ENCODE assay signal across 12 cellular contexts in the genomic region with DNA sequence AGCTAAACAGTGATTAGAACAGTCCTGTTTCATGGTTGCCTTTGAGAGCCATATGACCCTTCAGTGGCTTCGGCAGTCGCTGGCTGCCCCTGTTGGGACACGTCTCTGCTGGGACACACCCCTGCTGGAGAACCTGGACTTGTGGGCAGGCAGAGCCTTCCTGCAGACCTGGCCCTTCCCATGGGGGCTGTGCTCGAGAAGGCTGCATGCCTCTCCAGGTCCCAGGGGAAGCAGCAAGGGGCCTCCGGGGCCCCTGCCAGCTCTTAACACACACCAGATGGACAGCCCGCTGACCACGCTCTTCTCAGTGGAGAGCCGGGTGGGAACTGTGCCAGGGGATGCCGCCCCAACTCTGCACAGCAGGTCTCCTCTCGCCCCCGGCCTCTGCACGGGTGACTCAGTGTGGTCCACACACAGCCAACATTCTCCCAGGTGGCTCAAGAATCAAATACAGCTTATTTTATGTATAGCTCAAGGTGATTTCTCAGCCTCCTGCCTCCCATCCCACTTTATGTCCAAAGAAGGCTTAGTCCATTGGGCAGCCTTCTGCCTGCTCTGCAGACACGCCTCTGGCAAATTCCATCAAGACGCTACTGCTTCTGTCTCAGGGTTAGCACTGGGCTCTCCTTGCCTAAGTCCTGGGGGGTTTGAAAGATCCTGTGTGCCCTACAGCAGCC.
DNase-seq lines count a peak whose midpoint lies in the region; ATAC-seq and TF ChIP-seq lines count a peak whose summit lies in the region.
"Had no signal": no experiment of that assay in that cellular context is flagged by ENCODE, and none has a peak within 500 bp of the region (broad histone marks: within the 10 kb centered on the region; RNA-seq: fewer than 3 reads in every experiment).

No MANE protein-coding gene starts in this region.

- no peak overlapping the region for H3K27ac ChIP-seq in HEK293 (ENCODE audit: extremely low read depth, low read depth, low read length)
- peak overlapping the region; percentile 65 for H3K27ac ChIP-seq in hepatocyte
- H3K27ac ChIP-seq in suprapubic skin: no peak overlapping the region
- H3K27ac ChIP-seq: testis had no signal

- ATAC-seq in HG03095 (IDR thresholded peaks at IDR 0.05; ENCODE audit: unreplicated experiment): no peak

- no peaks in the 10 kb centered on the region for H3K9me2 ChIP-seq in hepatocyte (replicated peaks; ENCODE audit: insufficient read depth)

- WGBS in hepatocyte (ENCODE audit: low lambda C conversion rate, missing lambda C conversion rate): 49% methylated on average over 14 of the region's 14 CpGs
- WGBS in suprapubic skin: 25% methylated on average over 10 of the region's 14 CpGs

- CTCF ChIA-PET in AG04449 (lab: Yijun Ruan, JAX): no interaction called here
- CTCF ChIA-PET in HEK293 (lab: Yijun Ruan, JAX): interaction anchor here (0.5 kb wide), 1 partner anchor 216 kb away, joined by 3 read pairs; no protein-coding TSS in a partner anchor

- no peak for TF ChIP-seq CTCF in AG04449 (IDR thresholded peaks at IDR 0.05; ENCODE audit: insufficient read depth, low read length, missing control alignments)
- no peak for TF ChIP-seq CTCF in HEK293 (tag by site-specific recombination; IDR thresholded peaks at IDR 0.05)
- no peak for TF ChIP-seq CTCF in hepatocyte (IDR thresholded peaks at IDR 0.05; ENCODE audit: poor library complexity)
- TF ChIP-seq CTCF in suprapubic skin (IDR thresholded peaks at IDR 0.05): no peak

- H2AFZ ChIP-seq in hepatocyte: no peak overlapping the region

- TF ChIP-seq EP300 in suprapubic skin (IDR thresholded peaks at IDR 0.05): no peak

- POLR2A ChIA-PET in AG04449 (lab: Yijun Ruan, JAX) (no interaction called here), HEK293 (lab: Yijun Ruan, JAX) (no interaction called here)

- H3K79me2 ChIP-seq in hepatocyte: no peaks in the 10 kb centered on the region

- no peaks in the 10 kb centered on the region for H4K20me1 ChIP-seq in hepatocyte (ENCODE audit: insufficient read depth, poor library complexity, severe bottlenecking)

- H3K36me3 ChIP-seq in HEK293 (ENCODE audit: control insufficient read depth in 2 of 2, insufficient read depth in 1 of 2, low read length in 2 of 2) (no peaks in the 10 kb centered on the region), hepatocyte (replicated peaks; ENCODE audit: insufficient read depth, low read depth) (no peaks in the 10 kb centered on the region), suprapubic skin (no peaks in the 10 kb centered on the region)

- peak; percentile 29 for DNase-seq in AG04449 (ENCODE audit: low read depth, low spot score)
- peak; percentile 83 for DNase-seq in brain pericyte (ENCODE audit: low read depth, low spot score)
- peak; percentile 62 for DNase-seq in hepatocyte (ENCODE audit: low spot score)
- DNase-seq in NCI-H226: no peak
- DNase-seq in suprapubic skin (ENCODE audit: low spot score in 2 of 2): no peak
- no peak for DNase-seq in activated effector memory CD4-positive, alpha-beta T cell treated with Interleukin-2 at 50 U/mL for 16 hours
- DNase-seq: activated B cell treated with CpG ODN at 0.5 μM for 24 hours; NCI-H2107; stimulated activated CD4-positive, alpha-beta T cell treated with anti-CD3 and anti-CD28 coated beads, Interleukin-4, amount 100 ng/mL, for 1 hour; testis had no signal

- peak overlapping the region; percentile 60 for H3K4me2 ChIP-seq in hepatocyte

- no peak for TF ChIP-seq POLR2A in suprapubic skin (IDR thresholded peaks at IDR 0.05)

- H3K4me3 ChIP-seq in AG04449 (ENCODE audit: low read depth, low read length) (no peak overlapping the region), HEK293 (ENCODE audit: low read depth, low read length) (no peak overlapping the region), hepatocyte (no peak overlapping the region), suprapubic skin (no peak overlapping the region)
- H3K4me3 ChIP-seq: testis had no signal

- H3K4me1 ChIP-seq in HEK293 (ENCODE audit: control insufficient read depth, insufficient read depth, low read length) (no peaks in the 10 kb centered on the region), hepatocyte (ENCODE audit: insufficient read depth) (peaks cover 46% of the 10 kb centered on the region), suprapubic skin (peaks cover 7% of the 10 kb centered on the region)
- H3K4me1 ChIP-seq: testis had no signal

- H3K9me3 ChIP-seq in HEK293 (ENCODE audit: control insufficient read depth, insufficient read depth, low read depth, low read length): no peaks in the 10 kb centered on the region
- H3K9me3 ChIP-seq in hepatocyte (ENCODE audit: low read depth): no peaks in the 10 kb centered on the region
- no peaks in the 10 kb centered on the region for H3K9me3 ChIP-seq in suprapubic skin
- H3K9me3 ChIP-seq: testis had no signal

- H3K27me3 ChIP-seq in hepatocyte (no peaks in the 10 kb centered on the region), suprapubic skin (no peaks in the 10 kb centered on the region)
- H3K27me3 ChIP-seq: testis had no signal

TF ChIP-seq in HEK293, 187 proteins besides CTCF, POLR2A, EP300 and RAD21 (continues in another document):
- 0 out of 2 replicates have a peak, but pooled peaks have one; percentile 32 for TF ChIP-seq ZNF423 (tag by site-specific recombination; IDR thresholded peaks at IDR 0.05)
- no peak for TF ChIP-seq ZNF404 (tag by site-specific recombination; IDR thresholded peaks at IDR 0.05)
- TF ChIP-seq, protein P1, sequence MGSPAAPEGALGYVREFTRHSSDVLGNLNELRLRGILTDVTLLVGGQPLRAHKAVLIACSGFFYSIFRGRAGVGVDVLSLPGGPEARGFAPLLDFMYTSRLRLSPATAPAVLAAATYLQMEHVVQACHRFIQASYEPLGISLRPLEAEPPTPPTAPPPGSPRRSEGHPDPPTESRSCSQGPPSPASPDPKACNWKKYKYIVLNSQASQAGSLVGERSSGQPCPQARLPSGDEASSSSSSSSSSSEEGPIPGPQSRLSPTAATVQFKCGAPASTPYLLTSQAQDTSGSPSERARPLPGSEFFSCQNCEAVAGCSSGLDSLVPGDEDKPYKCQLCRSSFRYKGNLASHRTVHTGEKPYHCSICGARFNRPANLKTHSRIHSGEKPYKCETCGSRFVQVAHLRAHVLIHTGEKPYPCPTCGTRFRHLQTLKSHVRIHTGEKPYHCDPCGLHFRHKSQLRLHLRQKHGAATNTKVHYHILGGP (tag by site-specific recombination; IDR thresholded peaks at IDR 0.05): no peak
- no peak for TF ChIP-seq ZNF624 (tag by site-specific recombination; IDR thresholded peaks at IDR 0.05)
- TF ChIP-seq YY1 (tag by site-specific recombination; IDR thresholded peaks at IDR 0.05): no peak
- TF ChIP-seq, protein P2, sequence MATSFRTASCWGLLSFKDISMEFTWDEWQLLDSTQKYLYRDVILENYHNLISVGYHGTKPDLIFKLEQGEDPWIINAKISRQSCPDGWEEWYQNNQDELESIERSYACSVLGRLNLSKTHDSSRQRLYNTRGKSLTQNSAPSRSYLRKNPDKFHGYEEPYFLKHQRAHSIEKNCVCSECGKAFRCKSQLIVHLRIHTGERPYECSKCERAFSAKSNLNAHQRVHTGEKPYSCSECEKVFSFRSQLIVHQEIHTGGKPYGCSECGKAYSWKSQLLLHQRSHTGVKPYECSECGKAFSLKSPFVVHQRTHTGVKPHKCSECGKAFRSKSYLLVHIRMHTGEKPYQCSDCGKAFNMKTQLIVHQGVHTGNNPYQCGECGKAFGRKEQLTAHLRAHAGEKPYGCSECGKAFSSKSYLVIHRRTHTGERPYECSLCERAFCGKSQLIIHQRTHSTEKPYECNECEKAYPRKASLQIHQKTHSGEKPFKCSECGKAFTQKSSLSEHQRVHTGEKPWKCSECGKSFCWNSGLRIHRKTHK (tag by site-specific recombination; IDR thresholded peaks at IDR 0.05): no peak
- peak; percentile 88 for TF ChIP-seq ZIC2 (tag by site-specific recombination; IDR thresholded peaks at IDR 0.05)
- TF ChIP-seq HOXD13 (CRISPR knock-in tag; IDR thresholded peaks at IDR 0.05; ENCODE audit: borderline replicate concordance): no peak
- TF ChIP-seq SALL2 (tag by site-specific recombination; IDR thresholded peaks at IDR 0.05; ENCODE audit: borderline replicate concordance): no peak
- TF ChIP-seq, protein P3, sequence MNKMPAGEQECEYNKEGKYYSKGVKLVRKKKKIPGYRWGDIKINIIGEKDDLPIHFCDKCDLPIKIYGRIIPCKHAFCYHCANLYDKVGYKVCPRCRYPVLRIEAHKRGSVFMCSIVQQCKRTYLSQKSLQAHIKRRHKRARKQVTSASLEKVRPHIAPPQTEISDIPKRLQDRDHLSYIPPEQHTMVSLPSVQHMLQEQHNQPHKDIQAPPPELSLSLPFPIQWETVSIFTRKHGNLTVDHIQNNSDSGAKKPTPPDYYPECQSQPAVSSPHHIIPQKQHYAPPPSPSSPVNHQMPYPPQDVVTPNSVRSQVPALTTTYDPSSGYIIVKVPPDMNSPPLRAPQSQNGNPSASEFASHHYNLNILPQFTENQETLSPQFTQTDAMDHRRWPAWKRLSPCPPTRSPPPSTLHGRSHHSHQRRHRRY (tag by site-specific recombination; IDR thresholded peaks at IDR 0.05): no peak
- TF ChIP-seq ZFHX2 (tag by site-specific recombination; conservative IDR thresholded peaks at IDR 0.05): peak; percentile 35; the same call in 1 of the 2 replicates
- TF ChIP-seq, protein P4, sequence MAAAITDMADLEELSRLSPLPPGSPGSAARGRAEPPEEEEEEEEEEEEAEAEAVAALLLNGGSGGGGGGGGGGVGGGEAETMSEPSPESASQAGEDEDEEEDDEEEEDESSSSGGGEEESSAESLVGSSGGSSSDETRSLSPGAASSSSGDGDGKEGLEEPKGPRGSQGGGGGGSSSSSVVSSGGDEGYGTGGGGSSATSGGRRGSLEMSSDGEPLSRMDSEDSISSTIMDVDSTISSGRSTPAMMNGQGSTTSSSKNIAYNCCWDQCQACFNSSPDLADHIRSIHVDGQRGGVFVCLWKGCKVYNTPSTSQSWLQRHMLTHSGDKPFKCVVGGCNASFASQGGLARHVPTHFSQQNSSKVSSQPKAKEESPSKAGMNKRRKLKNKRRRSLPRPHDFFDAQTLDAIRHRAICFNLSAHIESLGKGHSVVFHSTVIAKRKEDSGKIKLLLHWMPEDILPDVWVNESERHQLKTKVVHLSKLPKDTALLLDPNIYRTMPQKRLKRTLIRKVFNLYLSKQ (tag by site-specific recombination; IDR thresholded peaks at IDR 0.05; ENCODE audit: borderline replicate concordance): no peak
- no peak for TF ChIP-seq SP3 (tag by site-specific recombination; IDR thresholded peaks at IDR 0.05)
- TF ChIP-seq ZNF341 (tag by site-specific recombination; IDR thresholded peaks at IDR 0.05; ENCODE audit: low read depth): no peak
- TF ChIP-seq ZNF837 (tag by site-specific recombination; IDR thresholded peaks at IDR 0.05): no peak
- TF ChIP-seq ZNF529 (tag by site-specific recombination; IDR thresholded peaks at IDR 0.05; ENCODE audit: insufficient replicate concordance): no peak
- no peak for TF ChIP-seq ZNF16 (tag by site-specific recombination; IDR thresholded peaks at IDR 0.05; ENCODE audit: low read depth)
- TF ChIP-seq TRIM28 (IDR thresholded peaks at IDR 0.05; ENCODE audit: borderline replicate concordance, low read length): no peak
- TF ChIP-seq ZNF664 (tag by site-specific recombination; IDR thresholded peaks at IDR 0.05): no peak
- TF ChIP-seq SCRT2 (tag by site-specific recombination; IDR thresholded peaks at IDR 0.05): no peak

Comparison
In these comparisons a context has a peak if more than half of its experiments do, and no peak if none do; other contexts are left out.
1. DNase-seq: peak in AG04449 (single experiment), brain pericyte (single experiment) and hepatocyte (single experiment); none in NCI-H226 (single experiment), suprapubic skin (0 of 2) and activated effector memory CD4-positive, alpha-beta T cell treated with Interleukin-2 at 50 U/mL for 16 hours (single experiment).